Comparison of ENCODE assay signal across 22 cellular contexts in genomic region chr4:16788893-16789292, GRCh38.
"Had no signal": no experiment of that assay in that cellular context is flagged by ENCODE, and none has a peak within 500 bp of the region (broad histone marks: within the 10 kb centered on the region; RNA-seq: fewer than 3 reads in every experiment).

No MANE protein-coding gene starts in this region.

- H3K4me1 Mint-ChIP-seq: activated CD4-positive, alpha-beta T cell treated with anti-CD3 and anti-CD28 coated beads for 36 hours; activated naive CD8-positive, alpha-beta T cell treated with anti-CD3 and anti-CD28 coated beads, Interleukin-2, amount 50 U/mL, for 24 hours; T-helper 17 cell had no signal

- H3K36me3 Mint-ChIP-seq: activated naive CD4-positive, alpha-beta T cell treated with anti-CD3 and anti-CD28 coated beads, Interleukin-2, amount 50 U/mL, for 72 hours had no signal

- H3K27ac Mint-ChIP-seq: activated CD4-positive, alpha-beta T cell treated with anti-CD3 and anti-CD28 coated beads for 36 hours; activated CD8-positive, alpha-beta T cell treated with anti-CD3 and anti-CD28 coated beads for 36 hours; activated naive CD4-positive, alpha-beta T cell treated with anti-CD3 and anti-CD28 coated beads, Interleukin-2, amount 50 U/mL, for 72 hours; activated naive CD8-positive, alpha-beta T cell treated with anti-CD3 and anti-CD28 coated beads, Interleukin-2, amount 50 U/mL, for 24 hours; activated T-cell treated with anti-CD3 and anti-CD28 coated beads, Interleukin-2, amount 50 U/mL, for 72 hours; T-helper 17 cell had no signal

- H3K27me3 ChIP-seq: ascending aorta, body of pancreas had no signal

- H3K4me3 Mint-ChIP-seq: activated CD4-positive, alpha-beta T cell treated with anti-CD3 and anti-CD28 coated beads for 36 hours; activated CD8-positive, alpha-beta T cell treated with anti-CD3 and anti-CD28 coated beads for 36 hours; activated naive CD8-positive, alpha-beta T cell treated with anti-CD3 and anti-CD28 coated beads, Interleukin-2, amount 50 U/mL, for 24 hours; activated T-cell treated with anti-CD3 and anti-CD28 coated beads, Interleukin-2, amount 50 U/mL, for 72 hours; T-helper 17 cell had no signal

- H3K4me3 ChIP-seq: ascending aorta, body of pancreas had no signal

- ATAC-seq: activated CD4-positive, alpha-beta T cell treated with anti-CD3 and anti-CD28 coated beads for 36 hours; activated CD8-positive, alpha-beta T cell treated with anti-CD3 and anti-CD28 coated beads for 36 hours; activated naive CD4-positive, alpha-beta T cell treated with anti-CD3 and anti-CD28 coated beads, Interleukin-2, amount 50 U/mL, for 72 hours; activated naive CD8-positive, alpha-beta T cell treated with anti-CD3 and anti-CD28 coated beads, Interleukin-2, amount 50 U/mL, for 24 hours; activated T-cell treated with anti-CD3 and anti-CD28 coated beads, Interleukin-2, amount 50 U/mL, for 72 hours; body of pancreas; PC-3; T-helper 17 cell had no signal

- H3K9me3 Mint-ChIP-seq: activated CD8-positive, alpha-beta T cell treated with anti-CD3 and anti-CD28 coated beads for 36 hours; activated naive CD4-positive, alpha-beta T cell treated with anti-CD3 and anti-CD28 coated beads, Interleukin-2, amount 50 U/mL, for 72 hours; activated naive CD8-positive, alpha-beta T cell treated with anti-CD3 and anti-CD28 coated beads, Interleukin-2, amount 50 U/mL, for 24 hours; activated T-cell treated with anti-CD3 and anti-CD28 coated beads, Interleukin-2, amount 50 U/mL, for 72 hours had no signal

- DNase-seq: activated CD4-positive, alpha-beta T cell treated with anti-CD3 and anti-CD28 coated beads for 36 hours; activated CD4-positive, alpha-beta T cell treated with anti-CD3 and anti-CD28 coated beads, Interleukin-2, amount 50 U/mL, for 1 hour; activated CD8-positive, alpha-beta memory T cell treated with anti-CD3 and anti-CD28 coated beads, Interleukin-2, amount 50 U/mL, for 4 hours; activated CD8-positive, alpha-beta T cell treated with anti-CD3 and anti-CD28 coated beads for 36 hours; activated naive CD4-positive, alpha-beta T cell treated with Interleukin-2 at 50 U/mL for 16 hours; activated naive CD8-positive, alpha-beta T cell treated with anti-CD3 and anti-CD28 coated beads, Interleukin-2, amount 50 U/mL, for 24 hours; activated T-cell treated with anti-CD3 and anti-CD28 coated beads, Interleukin-2, amount 50 U/mL, for 72 hours; amniotic stem cell; body of pancreas; NCI-H1048; NCI-H146; NCI-H187 treated with DMSO at 0.1 percent for 48 hours; NCI-H2081 treated with DMSO at 0.1 percent for 48 hours; NCI-H446; NCI-H524; PC-3; SHP77; T-helper 17 cell; T1000 had no signal

- H3K9me3 ChIP-seq: ascending aorta, body of pancreas had no signal

- H3K27me3 Mint-ChIP-seq: activated CD4-positive, alpha-beta T cell treated with anti-CD3 and anti-CD28 coated beads for 36 hours; activated CD8-positive, alpha-beta T cell treated with anti-CD3 and anti-CD28 coated beads for 36 hours; activated naive CD8-positive, alpha-beta T cell treated with anti-CD3 and anti-CD28 coated beads, Interleukin-2, amount 50 U/mL, for 24 hours; T-helper 17 cell had no signal

- H3K27ac ChIP-seq: ascending aorta, body of pancreas, VCaP had no signal

- H3K36me3 ChIP-seq: ascending aorta had no signal

- H3K4me1 ChIP-seq: ascending aorta, body of pancreas had no signal
